ENCODE assay signal across 12 cellular contexts in the genomic region with DNA sequence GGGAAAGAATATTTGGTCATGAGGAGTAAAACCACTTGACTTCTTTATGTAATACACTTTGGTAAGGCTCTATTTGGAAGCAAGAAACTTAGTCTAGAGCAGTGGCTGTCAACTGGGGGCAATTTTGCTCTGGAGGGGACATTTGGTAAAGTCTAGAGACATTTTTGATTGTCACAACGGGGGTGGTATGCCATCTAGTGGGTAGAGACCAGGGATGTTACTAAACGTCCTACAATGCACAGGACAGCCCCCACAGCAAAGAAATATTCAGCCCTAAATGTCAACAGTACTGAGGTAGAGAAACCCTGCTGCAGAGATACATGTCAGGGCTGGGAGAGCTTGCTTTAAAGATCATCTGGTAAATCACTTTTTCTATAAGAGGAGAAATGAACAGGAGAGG. TPM values are rescaled to one million over a fixed set of nuclear protein-coding genes. Genes with fewer than 3 reads are reported as not detected.
DNase-seq lines count a peak whose midpoint lies in the region; ATAC-seq and TF ChIP-seq lines count a peak whose summit lies in the region.
"Had no signal": no experiment of that assay in that cellular context is flagged by ENCODE, and none has a peak within 500 bp of the region (broad histone marks: within the 10 kb centered on the region; RNA-seq: fewer than 3 reads in every experiment).

No MANE protein-coding gene starts in this region.

- H3K4me1 ChIP-seq in cardiac muscle cell (ENCODE audit: low read depth) = no peaks in the 10 kb centered on the region
- H3K4me1 ChIP-seq in Loucy (ENCODE audit: insufficient read depth, low read length, poor library complexity, severe bottlenecking) = no peaks in the 10 kb centered on the region
- H3K4me1 ChIP-seq: ascending aorta had no signal

- H3K4me3 Mint-ChIP-seq in type B pancreatic cell = no peak overlapping the region

- no peak overlapping the region for H3K27ac Mint-ChIP-seq in type B pancreatic cell

- H3K9ac ChIP-seq in Loucy (ENCODE audit: low read depth, low read length, poor library complexity, severe bottlenecking) = no peak overlapping the region

- no peaks in the 10 kb centered on the region for H3K27me3 ChIP-seq in cardiac muscle cell
- no peaks in the 10 kb centered on the region for H3K27me3 ChIP-seq in Loucy (ENCODE audit: insufficient read depth, low read length, poor library complexity, severe bottlenecking)
- H3K27me3 ChIP-seq: ascending aorta had no signal

- no peaks in the 10 kb centered on the region for H3K9me2 ChIP-seq in Loucy (replicated peaks; ENCODE audit: low read depth, low read length)

- H3K79me2 ChIP-seq in Loucy (ENCODE audit: insufficient read depth, low read length) = no peaks in the 10 kb centered on the region

- TF ChIP-seq CTCF in cardiac muscle cell (IDR thresholded peaks at IDR 0.05; ENCODE audit: low read depth, low read length) = peak; percentile 19
- peak; percentile 52 for TF ChIP-seq CTCF in Loucy (conservative IDR thresholded peaks at IDR 0.05; ENCODE audit: low read length)
- peak; percentile 41 for TF ChIP-seq CTCF in cardiac fibroblast (IDR thresholded peaks at IDR 0.05; ENCODE audit: low read depth, low read length)
- TF ChIP-seq CTCF in retinal pigment epithelial cell (conservative IDR thresholded peaks at IDR 0.05; ENCODE audit: low read depth, low read length) = peak; percentile 33
- TF ChIP-seq CTCF in type B pancreatic cell (conservative IDR thresholded peaks at IDR 0.05) = no peak

- H4K20me1 ChIP-seq in Loucy (ENCODE audit: insufficient read depth, low read length, poor library complexity, severe bottlenecking) = no peaks in the 10 kb centered on the region

- no peak overlapping the region for H3K27ac ChIP-seq in cardiac muscle cell
- H3K27ac ChIP-seq: ascending aorta had no signal

- H3K4me2 ChIP-seq in Loucy (ENCODE audit: low read depth, low read length, poor library complexity, severe bottlenecking) = no peak overlapping the region

- H3K36me3 ChIP-seq in cardiac muscle cell (peaks cover 7% of the 10 kb centered on the region), Loucy (ENCODE audit: insufficient read depth, low read length) (no peaks in the 10 kb centered on the region)

- H3K9me3 ChIP-seq in cardiac muscle cell (ENCODE audit: low read depth) = no peaks in the 10 kb centered on the region
- no peaks in the 10 kb centered on the region for H3K9me3 ChIP-seq in Loucy (ENCODE audit: insufficient read depth, low read depth, low read length)
- H3K9me3 ChIP-seq: ascending aorta had no signal

- H3K9me3 Mint-ChIP-seq in type B pancreatic cell = no peaks in the 10 kb centered on the region
- H3K9me3 Mint-ChIP-seq: naive thymus-derived CD8-positive, alpha-beta T cell had no signal

- DNase-seq in cardiac muscle cell (ENCODE audit: low read depth in 1 of 2, low spot score in 1 of 2) (peak in 1 of 2 donors; percentile 10), left ventricle myocardium superior (no peak), cardiac fibroblast (ENCODE audit: low read depth in 2 of 2) (peak; percentile 15 to 35), retinal pigment epithelial cell (ENCODE audit: low read depth) (no peak), NCI-H2029 treated with DMSO at 0.1 percent for 48 hours (lab: John Stamatoyannopoulos, UW) (no peak), type B pancreatic cell (ENCODE audit: extremely low spot score, unreplicated experiment) (no peak)
- DNase-seq: COR-L47 had no signal

- H3K36me3 Mint-ChIP-seq in type B pancreatic cell = peaks cover 12% of the 10 kb centered on the region

- ATAC-seq in left ventricle myocardium superior = no peak
- no peak for ATAC-seq in HG02763 (IDR thresholded peaks at IDR 0.05; ENCODE audit: unreplicated experiment)
- ATAC-seq: naive thymus-derived CD8-positive, alpha-beta T cell had no signal

- no peak overlapping the region for H2AFZ ChIP-seq in Loucy (ENCODE audit: low read length)

- intact Hi-C loops in left ventricle myocardium superior (cut with micrococcal nuclease) = no loop called here

- H3F3A ChIP-seq in Loucy (ENCODE audit: low read depth) = no peaks in the 10 kb centered on the region

- H3K4me3 ChIP-seq in cardiac muscle cell (no peak overlapping the region), Loucy (ENCODE audit: low read length, poor library complexity, severe bottlenecking) (no peak overlapping the region), cardiac fibroblast (replicated peaks in 1 of 2; ENCODE audit: low read depth in 2 of 2, low read length in 2 of 2) (no peak overlapping the region), retinal pigment epithelial cell (ENCODE audit: low read length) (no peak overlapping the region)
- H3K4me3 ChIP-seq: ascending aorta had no signal

- H3K27me3 Mint-ChIP-seq in type B pancreatic cell = no peaks in the 10 kb centered on the region
- H3K27me3 Mint-ChIP-seq: naive thymus-derived CD8-positive, alpha-beta T cell had no signal

- no peaks in the 10 kb centered on the region for H3K4me1 Mint-ChIP-seq in type B pancreatic cell (ENCODE audit: unreplicated experiment)

RNA-seq across cellular contexts. Expression of a gene that starts 13.5 kb away (rescaled TPM):
- total RNA-seq in cardiac muscle cell (23.0 and 25.0 TPM in 2 replicates), left ventricle myocardium superior (12.1 TPM), type B pancreatic cell (ENCODE audit: low replicate concordance) (20.6 and 40.8 TPM in 2 replicates)
- polyA plus RNA-seq in cardiac muscle cell = 36.6 and 40.4 TPM in 2 replicates

RNA-seq across cellular contexts. Expression of a gene that starts 29.3 kb away (rescaled TPM):
- total RNA-seq in cardiac muscle cell (45.3 and 47.6 TPM in 2 replicates), left ventricle myocardium superior (33.5 TPM), type B pancreatic cell (ENCODE audit: low replicate concordance) (33.7 and 35.8 TPM in 2 replicates)
- 68.8 and 74.3 TPM in 2 replicates for polyA plus RNA-seq in cardiac muscle cell

RNA-seq across cellular contexts. Expression of a gene that starts 54.0 kb away (rescaled TPM):
- total RNA-seq in cardiac muscle cell (25.8 and 53.3 TPM in 2 replicates), left ventricle myocardium superior (5.1 TPM), type B pancreatic cell (ENCODE audit: low replicate concordance) (39.0 and 47.7 TPM in 2 replicates)
- polyA plus RNA-seq in cardiac muscle cell = 38.7 and 65.7 TPM in 2 replicates

RNA-seq across cellular contexts. Expression of a gene that starts 58.6 kb away (rescaled TPM):
- total RNA-seq in cardiac muscle cell (not detected in 2 replicates), left ventricle myocardium superior (not detected), type B pancreatic cell (ENCODE audit: low replicate concordance) (not detected in 2 replicates)
- not detected in 2 replicates for polyA plus RNA-seq in cardiac muscle cell
- total RNA-seq: ascending aorta had no signal
- polyA plus RNA-seq: urinary bladder had no signal

Comparison
In these comparisons a context has a peak if more than half of its experiments do, and no peak if none do; other contexts are left out.
1. DNase-seq: peak in cardiac fibroblast (2 of 2); none in left ventricle myocardium superior (single experiment), retinal pigment epithelial cell (single experiment), NCI-H2029 treated with DMSO at 0.1 percent for 48 hours (single experiment) and type B pancreatic cell (single experiment).